1 cellular context compared by ENCODE assay signal in the genomic region with DNA sequence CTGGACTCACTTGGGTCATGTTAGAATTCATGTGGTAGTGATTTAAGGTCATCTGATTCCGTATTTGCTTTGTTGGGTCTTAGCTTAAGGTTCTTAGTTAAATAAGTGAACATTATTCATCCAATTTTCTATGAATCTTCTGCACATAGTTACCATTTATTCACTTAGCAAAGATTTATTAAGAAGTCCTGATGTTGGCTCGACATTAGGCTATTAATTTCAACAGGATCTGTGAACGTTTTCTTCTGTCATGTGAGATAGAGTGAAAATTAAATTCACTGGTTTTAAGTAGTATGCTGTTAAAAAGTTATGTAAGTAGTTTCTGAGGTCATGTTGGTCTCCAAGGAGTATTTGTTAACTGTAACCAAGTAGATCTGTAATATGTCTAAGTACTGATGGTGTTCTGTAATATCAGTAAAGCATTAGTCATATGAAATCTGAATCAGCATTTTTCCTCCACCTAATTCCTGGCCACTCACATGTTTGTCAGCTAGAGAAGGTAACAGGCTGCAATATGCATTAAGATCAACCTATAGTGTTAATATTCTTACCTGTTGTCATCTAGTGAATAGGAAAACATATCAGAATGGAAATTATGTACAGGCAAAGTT.
TF ChIP-seq lines count a peak whose summit lies in the region.

No MANE protein-coding gene starts in this region.

TF ChIP-seq in SK-N-SH treated with all-trans-retinoic acid at 6 μM for 48 hours, 23 proteins besides CTCF, POLR2A, EP300 and RAD21 (continued from another document):
- TF ChIP-seq, protein P1, sequence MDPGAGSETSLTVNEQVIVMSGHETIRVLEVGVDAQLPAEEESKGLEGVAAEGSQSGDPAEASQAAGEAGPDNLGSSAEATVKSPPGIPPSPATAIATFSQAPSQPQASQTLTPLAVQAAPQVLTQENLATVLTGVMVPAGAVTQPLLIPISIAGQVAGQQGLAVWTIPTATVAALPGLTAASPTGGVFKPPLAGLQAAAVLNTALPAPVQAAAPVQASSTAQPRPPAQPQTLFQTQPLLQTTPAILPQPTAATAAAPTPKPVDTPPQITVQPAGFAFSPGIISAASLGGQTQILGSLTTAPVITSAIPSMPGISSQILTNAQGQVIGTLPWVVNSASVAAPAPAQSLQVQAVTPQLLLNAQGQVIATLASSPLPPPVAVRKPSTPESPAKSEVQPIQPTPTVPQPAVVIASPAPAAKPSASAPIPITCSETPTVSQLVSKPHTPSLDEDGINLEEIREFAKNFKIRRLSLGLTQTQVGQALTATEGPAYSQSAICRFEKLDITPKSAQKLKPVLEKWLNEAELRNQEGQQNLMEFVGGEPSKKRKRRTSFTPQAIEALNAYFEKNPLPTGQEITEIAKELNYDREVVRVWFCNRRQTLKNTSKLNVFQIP (CRISPR knock-in tag; IDR thresholded peaks at IDR 0.05; ENCODE audit: borderline replicate concordance, low read depth): no peak
- TF ChIP-seq ISL1 (CRISPR knock-in tag; IDR thresholded peaks at IDR 0.05) (no peak), ESRRG (CRISPR knock-in tag; IDR thresholded peaks at IDR 0.05) (no peak), ZFP30 (CRISPR knock-in tag; IDR thresholded peaks at IDR 0.05) (no peak), ZNF70 (CRISPR knock-in tag; IDR thresholded peaks at IDR 0.05) (no peak), TOX (CRISPR knock-in tag; IDR thresholded peaks at IDR 0.05; ENCODE audit: borderline replicate concordance) (0 out of 2 replicates have a peak, but pooled peaks have one; percentile 36), CSDC2 (CRISPR knock-in tag; IDR thresholded peaks at IDR 0.05) (no peak), BACH2 (CRISPR knock-in tag; IDR thresholded peaks at IDR 0.05; ENCODE audit: borderline replicate concordance) (no peak), ZFP3 (CRISPR knock-in tag; IDR thresholded peaks at IDR 0.05) (no peak), SNAI2 (CRISPR knock-in tag; IDR thresholded peaks at IDR 0.05) (no peak), GLIS3 (CRISPR knock-in tag; IDR thresholded peaks at IDR 0.05) (no peak), ZNF565 (CRISPR knock-in tag; conservative IDR thresholded peaks at IDR 0.05; ENCODE audit: low read depth) (no peak), ZC3H10 (CRISPR knock-in tag; IDR thresholded peaks at IDR 0.05) (peak; percentile 91), TCF4 (CRISPR knock-in tag; IDR thresholded peaks at IDR 0.05; ENCODE audit: borderline replicate concordance) (no peak)
- TF ChIP-seq, protein P2, sequence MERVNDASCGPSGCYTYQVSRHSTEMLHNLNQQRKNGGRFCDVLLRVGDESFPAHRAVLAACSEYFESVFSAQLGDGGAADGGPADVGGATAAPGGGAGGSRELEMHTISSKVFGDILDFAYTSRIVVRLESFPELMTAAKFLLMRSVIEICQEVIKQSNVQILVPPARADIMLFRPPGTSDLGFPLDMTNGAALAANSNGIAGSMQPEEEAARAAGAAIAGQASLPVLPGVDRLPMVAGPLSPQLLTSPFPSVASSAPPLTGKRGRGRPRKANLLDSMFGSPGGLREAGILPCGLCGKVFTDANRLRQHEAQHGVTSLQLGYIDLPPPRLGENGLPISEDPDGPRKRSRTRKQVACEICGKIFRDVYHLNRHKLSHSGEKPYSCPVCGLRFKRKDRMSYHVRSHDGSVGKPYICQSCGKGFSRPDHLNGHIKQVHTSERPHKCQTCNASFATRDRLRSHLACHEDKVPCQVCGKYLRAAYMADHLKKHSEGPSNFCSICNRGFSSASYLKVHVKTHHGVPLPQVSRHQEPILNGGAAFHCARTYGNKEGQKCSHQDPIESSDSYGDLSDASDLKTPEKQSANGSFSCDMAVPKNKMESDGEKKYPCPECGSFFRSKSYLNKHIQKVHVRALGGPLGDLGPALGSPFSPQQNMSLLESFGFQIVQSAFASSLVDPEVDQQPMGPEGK (CRISPR knock-in tag; IDR thresholded peaks at IDR 0.05; ENCODE audit: borderline replicate concordance): no peak
- TF ChIP-seq, protein P3, sequence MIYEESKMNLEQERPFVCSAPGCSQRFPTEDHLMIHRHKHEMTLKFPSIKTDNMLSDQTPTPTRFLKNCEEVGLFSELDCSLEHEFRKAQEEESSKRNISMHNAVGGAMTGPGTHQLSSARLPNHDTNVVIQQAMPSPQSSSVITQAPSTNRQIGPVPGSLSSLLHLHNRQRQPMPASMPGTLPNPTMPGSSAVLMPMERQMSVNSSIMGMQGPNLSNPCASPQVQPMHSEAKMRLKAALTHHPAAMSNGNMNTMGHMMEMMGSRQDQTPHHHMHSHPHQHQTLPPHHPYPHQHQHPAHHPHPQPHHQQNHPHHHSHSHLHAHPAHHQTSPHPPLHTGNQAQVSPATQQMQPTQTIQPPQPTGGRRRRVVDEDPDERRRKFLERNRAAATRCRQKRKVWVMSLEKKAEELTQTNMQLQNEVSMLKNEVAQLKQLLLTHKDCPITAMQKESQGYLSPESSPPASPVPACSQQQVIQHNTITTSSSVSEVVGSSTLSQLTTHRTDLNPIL (CRISPR knock-in tag; IDR thresholded peaks at IDR 0.05; ENCODE audit: low read depth): no peak
TF ChIP-seq in SK-N-SH treated with all-trans-retinoic acid at 6 μM for 48 hours: peak in this region for 2.
